In the genomic region with DNA sequence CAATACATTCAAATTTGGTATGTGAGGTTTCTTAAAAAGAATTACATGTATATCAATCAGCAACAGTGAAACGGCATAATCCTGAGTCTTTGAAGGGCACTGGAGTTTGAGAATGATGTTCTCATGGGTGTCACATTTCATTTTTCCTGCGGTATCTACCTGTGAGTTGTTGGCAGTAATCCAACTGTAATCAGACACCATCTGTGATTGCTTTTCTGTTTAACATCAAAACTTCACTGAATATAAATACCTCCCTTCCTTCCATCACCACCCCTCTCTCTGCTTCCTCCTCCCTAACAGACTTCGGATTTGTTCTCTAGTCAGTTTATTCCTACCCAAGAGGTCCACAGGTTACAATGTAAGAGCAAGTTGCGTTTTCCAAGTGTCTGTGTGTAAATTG, we compare ENCODE assay signal across 13 cellular contexts.
A peak's percentile ranks its signal among the peaks of the same experiment; 100 is the strongest.
DNase-seq lines count a peak whose midpoint lies in the region; ATAC-seq and TF ChIP-seq lines count a peak whose summit lies in the region.
"Had no signal": no experiment of that assay in that cellular context is flagged by ENCODE, and none has a peak within 500 bp of the region (broad histone marks: within the 10 kb centered on the region; RNA-seq: fewer than 3 reads in every experiment).

No MANE protein-coding gene starts in this region.

- in situ Hi-C loops in mammary epithelial cell (cut with MboI; ENCODE audit: low sequenced_read_pairs in 2 of 2) = no loop called here

- no peak for TF ChIP-seq CTCF in mammary epithelial cell (conservative IDR thresholded peaks at IDR 0.05 in 1 of 2, IDR thresholded peaks at IDR 0.05 in 1 of 2; ENCODE audit: extremely low read depth in 1 of 2, insufficient read depth in 1 of 2, low read depth in 1 of 2, low read length in 2 of 2)

- H3K79me2 ChIP-seq in mammary epithelial cell (ENCODE audit: insufficient read depth, low read length) = no peaks in the 10 kb centered on the region

- intact Hi-C loops in mammary epithelial cell (cut with micrococcal nuclease) = no loop called here

- H3K4me2 ChIP-seq in mammary epithelial cell (ENCODE audit: insufficient read depth, low read depth, low read length) = no peak overlapping the region

- H2AFZ ChIP-seq in mammary epithelial cell (ENCODE audit: low read depth, low read length) = no peak overlapping the region

- H3K27me3 ChIP-seq in mammary epithelial cell (ENCODE audit: insufficient read depth, low read length) = no peaks in the 10 kb centered on the region
- H3K27me3 ChIP-seq: ascending aorta, transverse colon had no signal

- no peak overlapping the region for H3K9ac ChIP-seq in mammary epithelial cell (ENCODE audit: insufficient read depth, low read length)

- ATAC-seq in HG02884 (IDR thresholded peaks at IDR 0.05; ENCODE audit: unreplicated experiment) (no peak), HG03565 (IDR thresholded peaks at IDR 0.05; ENCODE audit: unreplicated experiment) (no peak), HG03442 (IDR thresholded peaks at IDR 0.05; ENCODE audit: unreplicated experiment) (no peak)

- no peaks in the 10 kb centered on the region for H3K36me3 ChIP-seq in mammary epithelial cell (ENCODE audit: insufficient read depth, low read length)
- H3K36me3 ChIP-seq: ascending aorta, neutrophil, transverse colon had no signal

- H3K9me3 ChIP-seq in mammary epithelial cell (replicated peaks; ENCODE audit: insufficient read depth, low read length) = no peaks in the 10 kb centered on the region
- H3K9me3 ChIP-seq: ascending aorta, neutrophil, transverse colon had no signal

- WGBS in mammary epithelial cell (ENCODE audit: low coverage, missing lambda C conversion rate) = 38% methylated on average over 4 of the region's 4 CpGs

- BruUV-seq in mammary epithelial cell (replicated peaks; lab: Mats Ljungman, UMichigan) = no TSS peak

- no peak overlapping the region for H3K4me3 ChIP-seq in mammary epithelial cell (replicated peaks in 1 of 3; ENCODE audit: insufficient read depth in 1 of 3, low read depth in 2 of 3, low read length in 3 of 3)
- H3K4me3 ChIP-seq: ascending aorta, coronary artery, transverse colon had no signal

- no peaks in the 10 kb centered on the region for H3K4me1 ChIP-seq in mammary epithelial cell (ENCODE audit: insufficient read depth, low read length)
- H3K4me1 ChIP-seq: transverse colon had no signal

- H3K27ac ChIP-seq in mammary epithelial cell (ENCODE audit: insufficient read depth, low read depth, low read length) = no peak overlapping the region
- H3K27ac ChIP-seq: ascending aorta, coronary artery, neutrophil, transverse colon had no signal

- no peaks in the 10 kb centered on the region for H4K20me1 ChIP-seq in mammary epithelial cell (ENCODE audit: insufficient read depth, low read length)

- DNase-seq in DMS153 treated with DMSO at 0.1 percent for 48 hours (lab: John Stamatoyannopoulos, UW; ENCODE audit: unreplicated experiment) (peak; percentile 87), NCI-H1105 (lab: John Stamatoyannopoulos, UW) (peak; percentile 86), NCI-H345 treated with DMSO at 0.1 percent for 48 hours (lab: John Stamatoyannopoulos, UW; ENCODE audit: unreplicated experiment) (peak; percentile 95), mammary epithelial cell (peak; percentile 1)
- no peak for DNase-seq in activated T-cell treated with anti-CD3 and anti-CD28 coated beads, Interleukin-2, amount 50 U/mL, for 1 hour
- DNase-seq: Calu3, transverse colon had no signal

- dilution Hi-C loops in mammary epithelial cell (cut with HindIII; ENCODE audit: low sequenced_read_pairs) = no loop called here

- CTCF ChIA-PET in mammary epithelial cell (lab: Charles Lee; ENCODE audit: low non-redundant PET) = no interaction called here
